ENCODE assay signal across 21 cellular contexts in the genomic region with DNA sequence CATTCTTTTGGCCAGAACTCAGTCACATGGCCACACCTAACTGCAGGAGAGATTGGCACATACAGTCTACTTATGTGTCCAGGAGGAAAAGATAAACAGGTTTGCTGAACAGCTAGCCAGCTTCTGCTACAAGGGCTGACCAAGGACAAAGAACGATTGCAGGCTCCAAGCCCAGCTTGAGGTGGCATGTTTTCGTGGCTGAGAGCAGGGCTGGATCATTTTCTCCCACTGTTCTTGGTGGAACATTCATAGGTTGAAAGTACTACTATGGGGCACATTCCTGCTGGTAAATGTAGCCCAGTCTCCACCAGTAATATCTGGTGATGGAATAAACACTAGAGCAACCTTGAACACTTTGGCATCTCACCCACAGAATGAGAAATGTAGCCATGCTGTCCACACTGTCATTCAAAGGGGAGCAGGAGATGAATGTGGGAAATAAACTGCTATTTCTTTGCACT. TPM values are rescaled to one million over a fixed set of nuclear protein-coding genes. Genes with fewer than 3 reads are reported as not detected.
DNase-seq lines count a peak whose midpoint lies in the region; ATAC-seq, FAIRE-seq and TF ChIP-seq lines count a peak whose summit lies in the region.
"Had no signal": no experiment of that assay in that cellular context is flagged by ENCODE, and none has a peak within 500 bp of the region (broad histone marks: within the 10 kb centered on the region; RNA-seq: fewer than 3 reads in every experiment).

No MANE protein-coding gene starts in this region.

- H3K27ac ChIP-seq in right atrium auricular region (no peak overlapping the region), body of pancreas (peak overlapping the region in 1 of 4 donors; percentile 15), keratinocyte (ENCODE audit: control insufficient read depth, insufficient read depth, low read length) (peak overlapping the region; percentile 13), upper lobe of right lung (no peak overlapping the region)
- H3K27ac ChIP-seq: neural progenitor cell had no signal

- no peaks in the 10 kb centered on the region for H3K4me1 ChIP-seq in right atrium auricular region
- peaks cover 6% of the 10 kb centered on the region for H3K4me1 ChIP-seq in body of pancreas
- peaks cover 38% of the 10 kb centered on the region for H3K4me1 ChIP-seq in keratinocyte (ENCODE audit: control insufficient read depth, extremely low read depth, insufficient read depth, low read length)
- H3K4me1 ChIP-seq in upper lobe of right lung: no peaks in the 10 kb centered on the region
- H3K4me1 ChIP-seq: neural progenitor cell had no signal

- no peak overlapping the region for H3K4me2 ChIP-seq in keratinocyte (ENCODE audit: control insufficient read depth, extremely low read depth, insufficient read depth, low read depth, low read length)
- H3K4me2 ChIP-seq: neural progenitor cell had no signal

- H3K27me3 ChIP-seq in right atrium auricular region (no peaks in the 10 kb centered on the region), body of pancreas (no peaks in the 10 kb centered on the region), keratinocyte (ENCODE audit: control insufficient read depth, extremely low read depth, insufficient read depth, low read length) (no peaks in the 10 kb centered on the region), upper lobe of right lung (no peaks in the 10 kb centered on the region)
- H3K27me3 ChIP-seq: neural progenitor cell had no signal

- H2AFZ ChIP-seq in keratinocyte (ENCODE audit: control insufficient read depth, low read length): no peak overlapping the region
- H2AFZ ChIP-seq: neural progenitor cell had no signal

- no peak overlapping the region for H3K9ac ChIP-seq in keratinocyte (ENCODE audit: control insufficient read depth, extremely low read depth, insufficient read depth, low read length)
- H3K9ac ChIP-seq: neural progenitor cell had no signal

- H3K9me1 ChIP-seq in keratinocyte (ENCODE audit: control insufficient read depth, extremely low read depth, insufficient read depth, low read length): no peaks in the 10 kb centered on the region

- peaks cover 34% of the 10 kb centered on the region for H3K79me2 ChIP-seq in keratinocyte (ENCODE audit: control insufficient read depth, insufficient read depth, low read length)

- TF ChIP-seq CTCF in right atrium auricular region (IDR thresholded peaks at IDR 0.05) (no peak), body of pancreas (IDR thresholded peaks at IDR 0.05) (no peak), keratinocyte (optimal IDR thresholded peaks at IDR 0.05 in 1 of 3, IDR thresholded peaks at IDR 0.05 in 1 of 3, conservative IDR thresholded peaks at IDR 0.05 in 1 of 3; ENCODE audit: extremely low read depth in 1 of 3, insufficient read depth in 2 of 3, low read length in 3 of 3) (no peak), upper lobe of right lung (IDR thresholded peaks at IDR 0.05) (no peak)

- dilution Hi-C loops in keratinocyte (cut with MboI; ENCODE audit: extremely low pct_ligation_motif_present, low sequenced_read_pairs): no loop called here

- 0 to 10% methylated on average over 1 to 2 of the region's 2 CpGs for WGBS in body of pancreas, 2 donors

- H3K4me3 ChIP-seq in right atrium auricular region: no peak overlapping the region
- no peak overlapping the region for H3K4me3 ChIP-seq in body of pancreas
- no peak overlapping the region for H3K4me3 ChIP-seq in keratinocyte (ENCODE audit: control insufficient read depth in 2 of 3, extremely low read depth in 1 of 3, insufficient read depth in 2 of 3, low read depth in 1 of 3, low read length in 3 of 3)
- no peak overlapping the region for H3K4me3 ChIP-seq in upper lobe of right lung
- H3K4me3 ChIP-seq: neural progenitor cell had no signal

- no peak for DNase-seq in Right ventricle myocardium inferior (ENCODE audit: missing footprints)
- DNase-seq in right atrium auricular region (ENCODE audit: low spot score): no peak
- DNase-seq in body of pancreas: peak; percentile 17 to 44 (median 26)
- no peak for DNase-seq in keratinocyte (ENCODE audit: low read depth, low spot score)
- no peak for DNase-seq in upper lobe of right lung
- no peak for DNase-seq in kidney glomerular epithelial cell (lab: John Stamatoyannopoulos, UW)
- DNase-seq: activated CD4-positive, alpha-beta T cell treated with anti-CD3 and anti-CD28 coated beads, Interleukin-2, amount 50 U/mL, for 4 hours; activated naive CD4-positive, alpha-beta T cell treated with anti-CD3 and anti-CD28 coated beads, Interleukin-2, amount 10 ng/mL, durations not matched to agents 7 days and 5 days; amniotic stem cell; DMS53; foreskin melanocyte; GDM1; HFFc6; hypothalamus; KBM-7; NCI-H1694 treated with DMSO at 0.1 percent for 48 hours; SHP77; T-helper 9 cell had no signal

- intact Hi-C loops in Right ventricle myocardium inferior (cut with DNase I): no loop called here
- intact Hi-C loops in body of pancreas (cut with DNase I): no loop called here
- intact Hi-C loops in upper lobe of right lung (cut with DNase I): no loop called here

- H3K36me3 ChIP-seq in right atrium auricular region (no peaks in the 10 kb centered on the region), body of pancreas (replicated peaks in 1 of 2; ENCODE audit: insufficient read depth in 1 of 2, low read depth in 2 of 2) (no peaks in the 10 kb centered on the region), keratinocyte (ENCODE audit: control insufficient read depth in 2 of 2, extremely low read depth in 1 of 2, insufficient read depth in 2 of 2, low read length in 2 of 2) (no peaks in the 10 kb centered on the region), upper lobe of right lung (no peaks in the 10 kb centered on the region)
- H3K36me3 ChIP-seq: neural progenitor cell had no signal

- H4K20me1 ChIP-seq in keratinocyte (ENCODE audit: control insufficient read depth, extremely low read depth, insufficient read depth, low read length): no peaks in the 10 kb centered on the region

- FAIRE-seq in keratinocyte (lab: Jason Lieb, UNC): peak; percentile 20

- H3K9me3 ChIP-seq in right atrium auricular region (peaks cover 0 to 5% of the 10 kb centered on the region in 2 donors), body of pancreas (no peaks in the 10 kb centered on the region), keratinocyte (ENCODE audit: control insufficient read depth, low read depth, low read length) (no peaks in the 10 kb centered on the region), upper lobe of right lung (no peaks in the 10 kb centered on the region)

- peak; percentile 62 for ATAC-seq in Right ventricle myocardium inferior
- ATAC-seq in body of pancreas: peak; percentile 66
- peak; percentile 55 for ATAC-seq in upper lobe of right lung
- ATAC-seq in GM21528 (IDR thresholded peaks at IDR 0.05; ENCODE audit: low FRiP score, unreplicated experiment): no peak
- ATAC-seq in HG03159 (IDR thresholded peaks at IDR 0.05; ENCODE audit: unreplicated experiment): no peak

- no peak for TF ChIP-seq POLR2A in body of pancreas (IDR thresholded peaks at IDR 0.05)

RNA-seq across cellular contexts. Expression of gene NHS, which starts 28.3 kb away (rescaled TPM):
- total RNA-seq in Right ventricle myocardium inferior: 2.8 TPM
- 1 to 10 TPM in 1 of 2 donors, under 1 TPM in 1; 0.59 to 2.0 TPM for total RNA-seq in right atrium auricular region
- 1 to 10 TPM in 1 of 2 donors, under 1 TPM in 1; under 0.01 to 1.3 TPM for total RNA-seq in body of pancreas
- 3.6 to 5.4 TPM (median 3.7 TPM) in 3 replicates for polyA plus RNA-seq in keratinocyte
- 3.3 TPM for polyA plus RNA-seq in keratinocyte (2011; ENCODE audit: low read depth)
- 1.8 and 2.3 TPM in 2 replicates for polyA plus RNA-seq in keratinocyte (2011; cell fraction: cytosol; rRNA removed)
- 11.5 and 12.4 TPM in 2 replicates for polyA plus RNA-seq in keratinocyte (2011; cell fraction: nucleus; rRNA removed)
- 2.5 and 5.1 TPM in 2 replicates for polyA plus RNA-seq in keratinocyte (2012; ENCODE audit: low replicate concordance)
- 6.2 to 10.9 TPM (median 7.4 TPM) in 3 replicates for polyA minus RNA-seq in keratinocyte
- polyA minus RNA-seq in keratinocyte (2011; cell fraction: cytosol; rRNA and poly(A)+ RNA removed): 2.9 TPM
- 7.9 and 14.3 TPM in 2 replicates for polyA minus RNA-seq in keratinocyte (2011; cell fraction: nucleus; rRNA and poly(A)+ RNA removed)
- 2.5 TPM for total RNA-seq in upper lobe of right lung

Comparison
In these comparisons a context has a peak if more than half of its experiments do, and no peak if none do; other contexts are left out.
1. ATAC-seq: peak in Right ventricle myocardium inferior (single experiment), body of pancreas (single experiment) and upper lobe of right lung (single experiment); none in GM21528 (single experiment) and HG03159 (single experiment).
2. DNase-seq: peak in body of pancreas (4 of 4); none in Right ventricle myocardium inferior (single experiment), right atrium auricular region (single experiment), keratinocyte (single experiment), upper lobe of right lung (single experiment) and kidney glomerular epithelial cell (single experiment).